ENCODE assay signal across 8 cellular contexts in genomic region chr5:78361226-78361993, GRCh38. TPM values are rescaled to one million over a fixed set of nuclear protein-coding genes. Genes with fewer than 3 reads are reported as not detected.
DNase-seq lines count a peak whose midpoint lies in the region; ATAC-seq, FAIRE-seq and TF ChIP-seq lines count a peak whose summit lies in the region.

No MANE protein-coding gene starts in this region.

- H3K4me3 ChIP-seq in GM12878 (peak overlapping the region; percentile 94), iPS-18a (ENCODE audit: low read length) (peak overlapping the region; percentile 95)

- CTCF ChIA-PET in GM12878 (lab: Yijun Ruan, JAX), result interaction anchor here (0.6 to 1.9 kb wide), 10 partner anchors 11 to 837 kb away, joined by 3 to 10 read pairs (median 4); partner anchors contain the start of gene AP3B1

- H3K27me3 ChIP-seq in GM12878 (replicated peaks in 1 of 2; ENCODE audit: control insufficient read depth in 2 of 2, insufficient read depth in 2 of 2, low read length in 1 of 2) (no peaks in the 10 kb centered on the region), iPS-18a (ENCODE audit: control insufficient read depth, insufficient read depth, low read length) (no peaks in the 10 kb centered on the region)

- in situ Hi-C loops in GM12878 (cut with MboI), result no loop called here

- H2AFZ ChIP-seq in GM12878 (ENCODE audit: control insufficient read depth, low read depth, low read length), result peak overlapping the region; percentile 69

- TSS peak; percentile 71 for BruUV-seq in GM12878 (replicated peaks; lab: Mats Ljungman, UMichigan)

- peak; percentile 61 for DNase-seq in DMS53 treated with DMSO at 0.1 percent for 48 hours (lab: John Stamatoyannopoulos, UW; ENCODE audit: unreplicated experiment)
- peak; percentile 36 for DNase-seq in HS-5 (ENCODE audit: low read depth)
- peak; percentile 66 for DNase-seq in NOMO-1 treated with dmso at 0.1 percent for 144 hours (lab: John Stamatoyannopoulos, UW; ENCODE audit: unreplicated experiment)
- no peak for DNase-seq in GM12878 (ENCODE audit: low read depth, low spot score)
- peak; percentile 63 for DNase-seq in retina
- no peak for DNase-seq in NK-92 treated with Interleukin-12 subunit alpha and Interleukin-12 subunit beta, amount 100 ng/mL, for 24 hours (lab: John Stamatoyannopoulos, UW)
- DNase-seq in stimulated activated naive CD4-positive, alpha-beta T cell treated with Interleukin-2 at 50 U/mL for 16 hours (lab: John Stamatoyannopoulos, UW), result no peak

- TF ChIP-seq EP300 in GM12878 (IDR thresholded peaks at IDR 0.05; ENCODE audit: borderline replicate concordance in 1 of 2, control insufficient read depth in 1 of 2, low read depth in 2 of 2, low read length in 2 of 2), result no peak

- ATAC-seq in GM12878, result no peak

- H3K79me2 ChIP-seq in GM12878 (ENCODE audit: control insufficient read depth, insufficient read depth, low read length), result peaks cover 62% of the 10 kb centered on the region

- H3K4me2 ChIP-seq in GM12878 (ENCODE audit: control insufficient read depth, insufficient read depth), result peak overlapping the region; percentile 70

- H3K36me3 ChIP-seq in GM12878 (ENCODE audit: control insufficient read depth in 2 of 2, insufficient read depth in 2 of 2, low read length in 1 of 2) (peaks cover 0 to 7% of the 10 kb centered on the region in 2 experiments; a peak in 1 of 4 replicates), iPS-18a (ENCODE audit: control insufficient read depth, low read depth, low read length) (no peaks in the 10 kb centered on the region)

- H3K9ac ChIP-seq in GM12878 (ENCODE audit: control insufficient read depth, insufficient read depth, low read length) (peak overlapping the region; percentile 93), iPS-18a (ENCODE audit: low read length) (peak overlapping the region; percentile 88)

- RAD21 ChIA-PET in GM12878 (lab: Charles Lee; ENCODE audit: unreplicated experiment), result interaction anchor here (0.6 to 2.1 kb wide), 9 partner anchors 44 to 730 kb away, joined by 3 to 7 read pairs (median 3); partner anchors contain the start of gene AP3B1

- TF ChIP-seq CTCF in GM12878 (IDR thresholded peaks at IDR 0.05 in 2 of 3, conservative IDR thresholded peaks at IDR 0.05 in 1 of 3; ENCODE audit: control insufficient read depth in 2 of 3, extremely low read depth in 1 of 3, insufficient read depth in 1 of 3, low read depth in 3 of 3, low read length in 3 of 3), result peak; percentile 18 to 38 (median 24); a peak in 4 of 6 replicates

- H3K27ac ChIP-seq in GM12878 (ENCODE audit: control insufficient read depth, insufficient read depth), result peak overlapping the region; percentile 96
- no peak overlapping the region for H3K27ac ChIP-seq in iPS-18a (ENCODE audit: low read length)

- TF ChIP-seq RAD21 in GM12878 (IDR thresholded peaks at IDR 0.05; ENCODE audit: insufficient read depth, low read depth, low read length), result peak; percentile 31

- WGBS in GM12878 (ENCODE audit: insufficient coverage, insufficient replicate concordance, low lambda C conversion rate, missing lambda C conversion rate), result 2% methylated on average over 15 of the region's 15 CpGs

- no peaks in the 10 kb centered on the region for H4K20me1 ChIP-seq in GM12878 (ENCODE audit: control insufficient read depth, insufficient read depth)

- intact Hi-C loops in GM12878 (cut with micrococcal nuclease; ENCODE audit: unreplicated experiment), result loop anchor here (5.0 kb wide), 2 partner anchors 106 to 139 kb away; no protein-coding TSS in a partner anchor

- FAIRE-seq in GM12878 (lab: Jason Lieb, UNC), result no peak

- H3K4me1 ChIP-seq in GM12878 (ENCODE audit: control insufficient read depth, insufficient read depth, low read length) (peaks cover 5% of the 10 kb centered on the region), iPS-18a (ENCODE audit: control insufficient read depth, low read depth, low read length) (peaks cover 10% of the 10 kb centered on the region)

- no peak for TF ChIP-seq POLR2A in GM12878 (IDR thresholded peaks at IDR 0.05; ENCODE audit: low read depth, low read length)

- H3K9me3 ChIP-seq in GM12878 (replicated peaks; ENCODE audit: control insufficient read depth, insufficient read depth, low read length) (no peaks in the 10 kb centered on the region), iPS-18a (ENCODE audit: control insufficient read depth, low read depth, low read length) (no peaks in the 10 kb centered on the region)

- SMC1A ChIA-PET in GM12878 (lab: Charles Lee; ENCODE audit: uncharacterized antibody, unreplicated experiment), result interaction anchor here (0.5 to 1.7 kb wide), 11 partner anchors 8 to 1805 kb away, joined by 3 to 12 read pairs (median 3); partner anchors contain the start of genes AP3B1 and ARSB

- POLR2A ChIA-PET in GM12878 (lab: Charles Lee), result interaction anchor here (0.8 to 1.7 kb wide), 4 partner anchors 10 to 69 kb away, joined by 3 to 17 read pairs (median 5); partner anchors contain the start of gene AP3B1

TF ChIP-seq in GM12878, 131 proteins besides CTCF, POLR2A, EP300 and RAD21 (continues in another document):
- peak; percentile 53 for TF ChIP-seq RUNX3 (IDR thresholded peaks at IDR 0.05; ENCODE audit: low read length)
- no peak for TF ChIP-seq NR2C1 (IDR thresholded peaks at IDR 0.05)
- peak; percentile 75 for TF ChIP-seq SPI1 (IDR thresholded peaks at IDR 0.05; ENCODE audit: borderline replicate concordance, insufficient read depth, low read depth, low read length)
- 0 out of 4 replicates have a peak, but pooled peaks of 1 of the 2 experiments have one; percentile 4 for TF ChIP-seq BHLHE40 (IDR thresholded peaks at IDR 0.05; ENCODE audit: borderline replicate concordance in 1 of 2, low read depth in 2 of 2, low read length in 1 of 2)
- TF ChIP-seq MXI1 (IDR thresholded peaks at IDR 0.05; ENCODE audit: low read depth, low read length), result peak; percentile 65
- TF ChIP-seq MTA2 (IDR thresholded peaks at IDR 0.05; ENCODE audit: low read depth), result 0 out of 2 replicates have a peak, but pooled peaks have one; percentile 28
- peak; percentile 31; the same call in 1 of the 2 replicates for TF ChIP-seq CBFB (IDR thresholded peaks at IDR 0.05; ENCODE audit: low read depth)
- no peak for TF ChIP-seq SMARCA5 (IDR thresholded peaks at IDR 0.05)
- TF ChIP-seq IKZF2 (IDR thresholded peaks at IDR 0.05), result peak; percentile 32 to 38; a peak in 1 of 4 replicates
- TF ChIP-seq, protein P1, sequence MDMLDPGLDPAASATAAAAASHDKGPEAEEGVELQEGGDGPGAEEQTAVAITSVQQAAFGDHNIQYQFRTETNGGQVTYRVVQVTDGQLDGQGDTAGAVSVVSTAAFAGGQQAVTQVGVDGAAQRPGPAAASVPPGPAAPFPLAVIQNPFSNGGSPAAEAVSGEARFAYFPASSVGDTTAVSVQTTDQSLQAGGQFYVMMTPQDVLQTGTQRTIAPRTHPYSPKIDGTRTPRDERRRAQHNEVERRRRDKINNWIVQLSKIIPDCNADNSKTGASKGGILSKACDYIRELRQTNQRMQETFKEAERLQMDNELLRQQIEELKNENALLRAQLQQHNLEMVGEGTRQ (IDR thresholded peaks at IDR 0.05; ENCODE audit: borderline replicate concordance, low read depth, low read length), result no peak
- peak; percentile 76 for TF ChIP-seq ZNF384 (IDR thresholded peaks at IDR 0.05; ENCODE audit: borderline replicate concordance, low read depth, low read length)
- no peak for TF ChIP-seq ZBTB4 (CRISPR knock-in tag; IDR thresholded peaks at IDR 0.05)
- TF ChIP-seq IKZF1 (conservative IDR thresholded peaks at IDR 0.05), result no peak; the same call in 1 of the 2 replicates

RNA-seq across cellular contexts. Expression of gene SCAMP1, which starts 1.0 kb away (rescaled TPM):
- total RNA-seq in GM12878 (2013; cell fraction: nucleolus; rRNA removed), result 44.5 and 47.9 TPM in 2 replicates
- 16.5 and 18.1 TPM in 2 replicates for total RNA-seq in GM12878 (2014; rRNA removed)
- 18.8 and 19.6 TPM in 2 replicates for total RNA-seq in GM12878 (2014; rRNA removed; fragmentation: Illumina TruSeq; extraction: Trizol)
- 20.9 and 22.0 TPM in 2 replicates for total RNA-seq in GM12878 (2021)
- 3.3 TPM for polyA plus RNA-seq in GM12878 (2011; ENCODE audit: low read depth)
- polyA plus RNA-seq in GM12878 (2011; rRNA removed), result 22.3 and 30.8 TPM in 2 replicates
- 9.9 and 11.8 TPM in 2 replicates for polyA plus RNA-seq in GM12878 (2011; cell fraction: cytosol; rRNA removed)
- 6.0 and 8.3 TPM in 2 replicates for polyA plus RNA-seq in GM12878 (2011; cell fraction: nucleus; rRNA removed)
- 6.2 and 8.4 TPM in 2 replicates for polyA plus RNA-seq in GM12878 (2012)
- 12.9 and 17.6 TPM in 2 replicates for polyA plus RNA-seq in GM12878 (2014; fragmentation: Illumina TruSeq; extraction: Trizol)
- 10 to 100 TPM in 1 of 2 experiments, 1 to 10 TPM in 1; 9.1 to 21.2 TPM for polyA plus RNA-seq in GM12878 (2014; fragmentation: Nextera tagmentation; extraction: Ambion mirVana)
- 6.4 and 6.5 TPM in 2 replicates for polyA plus RNA-seq in GM12878 (2014; rRNA removed)
- polyA plus RNA-seq in GM12878 (2016; fragmentation: Nextera tagmentation; extraction: Ambion mirVana), result 10 to 100 TPM; 21.8 to 27.9 TPM
- 33.5 and 48.1 TPM in 2 replicates for polyA minus RNA-seq in GM12878 (2011; rRNA and poly(A)+ RNA removed)
- polyA minus RNA-seq in GM12878 (2011; cell fraction: cytosol; rRNA and poly(A)+ RNA removed), result 13.1 and 16.0 TPM in 2 replicates
- 19.2 and 29.9 TPM in 2 replicates for polyA minus RNA-seq in GM12878 (2011; cell fraction: nucleus; rRNA and poly(A)+ RNA removed)

Comparison
In these comparisons a context has a peak if more than half of its experiments do, and no peak if none do; other contexts are left out.
1. DNase-seq: peak in DMS53 treated with DMSO at 0.1 percent for 48 hours (single experiment), HS-5 (single experiment), NOMO-1 treated with dmso at 0.1 percent for 144 hours (single experiment) and retina (single experiment); none in GM12878 (single experiment), NK-92 treated with Interleukin-12 subunit alpha and Interleukin-12 subunit beta, amount 100 ng/mL, for 24 hours (single experiment) and stimulated activated naive CD4-positive, alpha-beta T cell treated with Interleukin-2 at 50 U/mL for 16 hours (single experiment).